ENCODE assay signal across 18 cellular contexts in the genomic region with DNA sequence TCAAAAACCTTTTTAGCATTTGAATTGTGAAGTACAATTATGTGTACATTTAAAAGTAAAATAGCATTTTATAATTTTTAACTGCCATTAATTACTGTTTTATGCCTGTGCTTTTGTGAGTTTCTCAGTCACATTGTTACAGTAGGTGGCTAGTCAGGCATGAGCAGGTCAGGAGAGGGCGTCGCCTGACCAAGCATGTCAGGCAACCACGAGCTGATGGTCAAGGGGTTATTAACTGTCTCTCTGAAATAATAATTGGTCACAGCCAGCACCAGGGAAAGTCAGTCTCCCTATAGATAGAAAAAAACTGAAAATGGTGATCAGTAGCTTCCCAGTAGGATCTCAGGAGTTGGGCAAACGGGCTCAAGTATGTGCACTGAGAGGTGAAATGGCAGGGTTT. TPM values are rescaled to one million over a fixed set of nuclear protein-coding genes. Genes with fewer than 3 reads are reported as not detected.
DNase-seq lines count a peak whose midpoint lies in the region; ATAC-seq and TF ChIP-seq lines count a peak whose summit lies in the region.
"Had no signal": no experiment of that assay in that cellular context is flagged by ENCODE, and none has a peak within 500 bp of the region (broad histone marks: within the 10 kb centered on the region; RNA-seq: fewer than 3 reads in every experiment).

No MANE protein-coding gene starts in this region.

- DNase-seq in DMS79 treated with DMSO at 0.1 percent for 48 hours (lab: John Stamatoyannopoulos, UW) = peak; percentile 18
- no peak for DNase-seq in DMS79 (lab: John Stamatoyannopoulos, UW)
- DNase-seq in WTC11 (ENCODE audit: low spot score) = no peak
- DNase-seq in left kidney (ENCODE audit: low read depth, low spot score) = peak; percentile 62
- DNase-seq in SHP77 treated with DMSO at 0.1 percent for 48 hours (lab: John Stamatoyannopoulos, UW) = no peak
- DNase-seq in AG08395 (ENCODE audit: low spot score) = no peak
- DNase-seq in GM10248 (ENCODE audit: extremely low spot score) = no peak
- DNase-seq: 8988T; CD4-positive, alpha-beta memory T cell; DND-41; HFFc6; NCI-H187; NCI-H2107; NCI-H510A; NCI-H774; SIG-M5 had no signal

- peaks cover 5% of the 10 kb centered on the region; the same call in 1 of the 2 replicates for H3K9me3 Mint-ChIP-seq in WTC11
- H3K9me3 Mint-ChIP-seq: HFFc6; T-helper 1 cell treated with Interleukin-12 subunit alpha and Interleukin-12 subunit beta and Interleukin-4 antibody, amounts not matched to agents 30 μg/mL and 1 μg/mL, for 36 hours had no signal

- H3K4me3 Mint-ChIP-seq in WTC11 = no peak overlapping the region
- H3K4me3 Mint-ChIP-seq: CD4-positive, alpha-beta memory T cell; HFFc6; T-helper 1 cell treated with Interleukin-12 subunit alpha and Interleukin-12 subunit beta and Interleukin-4 antibody, amounts not matched to agents 30 μg/mL and 1 μg/mL, for 36 hours had no signal

- H3K4me1 Mint-ChIP-seq in WTC11 = peaks cover 36% of the 10 kb centered on the region
- H3K4me1 Mint-ChIP-seq: CD4-positive, alpha-beta memory T cell had no signal

- CTCF ChIA-PET in WTC11 (lab: Charles Lee) (no interaction called here), GM10248 (lab: Yijun Ruan, JAX) (interaction anchor here (0.6 to 1.3 kb wide), 2 partner anchors 9 to 18 kb away, joined by 3 read pairs; no protein-coding TSS in a partner anchor)

- no peaks in the 10 kb centered on the region for H3K27me3 Mint-ChIP-seq in WTC11 (ENCODE audit: low read depth)
- H3K27me3 Mint-ChIP-seq: CD4-positive, alpha-beta memory T cell had no signal

- POLR2A ChIA-PET in WTC11 (lab: Charles Lee) (no interaction called here), GM10248 (lab: Yijun Ruan, JAX) (no interaction called here)

- H3K27ac Mint-ChIP-seq in WTC11 = no peak overlapping the region
- H3K27ac Mint-ChIP-seq: CD4-positive, alpha-beta memory T cell; HFFc6; T-helper 1 cell treated with Interleukin-12 subunit alpha and Interleukin-12 subunit beta and Interleukin-4 antibody, amounts not matched to agents 30 μg/mL and 1 μg/mL, for 36 hours had no signal

- H3K36me3 Mint-ChIP-seq in WTC11 = no peaks in the 10 kb centered on the region

- no peak for TF ChIP-seq CTCF in WTC11 (IDR thresholded peaks at IDR 0.05)
- no peak for TF ChIP-seq CTCF in GM10248 (IDR thresholded peaks at IDR 0.05; ENCODE audit: control extremely low read depth, extremely low read depth, low read depth, missing control alignments)

- ATAC-seq in WTC11 = peak; percentile 36; the same call in 1 of the 2 replicates
- no peak for ATAC-seq in GM21723 (IDR thresholded peaks at IDR 0.05; ENCODE audit: unreplicated experiment)

TF ChIP-seq in WTC11, 78 proteins besides CTCF, POLR2A, EP300 and RAD21 (continues in another document):
- TF ChIP-seq, protein P1, sequence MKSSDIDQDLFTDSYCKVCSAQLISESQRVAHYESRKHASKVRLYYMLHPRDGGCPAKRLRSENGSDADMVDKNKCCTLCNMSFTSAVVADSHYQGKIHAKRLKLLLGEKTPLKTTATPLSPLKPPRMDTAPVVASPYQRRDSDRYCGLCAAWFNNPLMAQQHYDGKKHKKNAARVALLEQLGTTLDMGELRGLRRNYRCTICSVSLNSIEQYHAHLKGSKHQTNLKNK (CRISPR knock-in tag; IDR thresholded peaks at IDR 0.05) = no peak
- TF ChIP-seq FOXJ3 (CRISPR knock-in tag; IDR thresholded peaks at IDR 0.05; ENCODE audit: borderline replicate concordance) (no peak), EMX1 (CRISPR knock-in tag; IDR thresholded peaks at IDR 0.05) (no peak), ETV6 (CRISPR knock-in tag; IDR thresholded peaks at IDR 0.05) (no peak), TEAD1 (CRISPR knock-in tag; IDR thresholded peaks at IDR 0.05) (no peak), TEAD4 (CRISPR knock-in tag; IDR thresholded peaks at IDR 0.05) (no peak), JAZF1 (CRISPR knock-in tag; IDR thresholded peaks at IDR 0.05) (no peak), GTF2I (CRISPR knock-in tag; conservative IDR thresholded peaks at IDR 0.05) (no peak), NR2C2 (CRISPR knock-in tag; IDR thresholded peaks at IDR 0.05) (no peak), ELF4 (CRISPR knock-in tag; IDR thresholded peaks at IDR 0.05; ENCODE audit: low read depth) (no peak), JUN (CRISPR knock-in tag; IDR thresholded peaks at IDR 0.05) (no peak)
- TF ChIP-seq, protein P2, sequence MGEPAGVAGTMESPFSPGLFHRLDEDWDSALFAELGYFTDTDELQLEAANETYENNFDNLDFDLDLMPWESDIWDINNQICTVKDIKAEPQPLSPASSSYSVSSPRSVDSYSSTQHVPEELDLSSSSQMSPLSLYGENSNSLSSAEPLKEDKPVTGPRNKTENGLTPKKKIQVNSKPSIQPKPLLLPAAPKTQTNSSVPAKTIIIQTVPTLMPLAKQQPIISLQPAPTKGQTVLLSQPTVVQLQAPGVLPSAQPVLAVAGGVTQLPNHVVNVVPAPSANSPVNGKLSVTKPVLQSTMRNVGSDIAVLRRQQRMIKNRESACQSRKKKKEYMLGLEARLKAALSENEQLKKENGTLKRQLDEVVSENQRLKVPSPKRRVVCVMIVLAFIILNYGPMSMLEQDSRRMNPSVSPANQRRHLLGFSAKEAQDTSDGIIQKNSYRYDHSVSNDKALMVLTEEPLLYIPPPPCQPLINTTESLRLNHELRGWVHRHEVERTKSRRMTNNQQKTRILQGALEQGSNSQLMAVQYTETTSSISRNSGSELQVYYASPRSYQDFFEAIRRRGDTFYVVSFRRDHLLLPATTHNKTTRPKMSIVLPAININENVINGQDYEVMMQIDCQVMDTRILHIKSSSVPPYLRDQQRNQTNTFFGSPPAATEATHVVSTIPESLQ (CRISPR knock-in tag; IDR thresholded peaks at IDR 0.05) = no peak
- TF ChIP-seq, protein P3, sequence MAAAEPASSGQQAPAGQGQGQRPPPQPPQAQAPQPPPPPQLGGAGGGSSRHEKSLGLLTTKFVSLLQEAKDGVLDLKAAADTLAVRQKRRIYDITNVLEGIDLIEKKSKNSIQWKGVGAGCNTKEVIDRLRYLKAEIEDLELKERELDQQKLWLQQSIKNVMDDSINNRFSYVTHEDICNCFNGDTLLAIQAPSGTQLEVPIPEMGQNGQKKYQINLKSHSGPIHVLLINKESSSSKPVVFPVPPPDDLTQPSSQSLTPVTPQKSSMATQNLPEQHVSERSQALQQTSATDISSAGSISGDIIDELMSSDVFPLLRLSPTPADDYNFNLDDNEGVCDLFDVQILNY (CRISPR knock-in tag; IDR thresholded peaks at IDR 0.05) = no peak
- TF ChIP-seq, protein P4, sequence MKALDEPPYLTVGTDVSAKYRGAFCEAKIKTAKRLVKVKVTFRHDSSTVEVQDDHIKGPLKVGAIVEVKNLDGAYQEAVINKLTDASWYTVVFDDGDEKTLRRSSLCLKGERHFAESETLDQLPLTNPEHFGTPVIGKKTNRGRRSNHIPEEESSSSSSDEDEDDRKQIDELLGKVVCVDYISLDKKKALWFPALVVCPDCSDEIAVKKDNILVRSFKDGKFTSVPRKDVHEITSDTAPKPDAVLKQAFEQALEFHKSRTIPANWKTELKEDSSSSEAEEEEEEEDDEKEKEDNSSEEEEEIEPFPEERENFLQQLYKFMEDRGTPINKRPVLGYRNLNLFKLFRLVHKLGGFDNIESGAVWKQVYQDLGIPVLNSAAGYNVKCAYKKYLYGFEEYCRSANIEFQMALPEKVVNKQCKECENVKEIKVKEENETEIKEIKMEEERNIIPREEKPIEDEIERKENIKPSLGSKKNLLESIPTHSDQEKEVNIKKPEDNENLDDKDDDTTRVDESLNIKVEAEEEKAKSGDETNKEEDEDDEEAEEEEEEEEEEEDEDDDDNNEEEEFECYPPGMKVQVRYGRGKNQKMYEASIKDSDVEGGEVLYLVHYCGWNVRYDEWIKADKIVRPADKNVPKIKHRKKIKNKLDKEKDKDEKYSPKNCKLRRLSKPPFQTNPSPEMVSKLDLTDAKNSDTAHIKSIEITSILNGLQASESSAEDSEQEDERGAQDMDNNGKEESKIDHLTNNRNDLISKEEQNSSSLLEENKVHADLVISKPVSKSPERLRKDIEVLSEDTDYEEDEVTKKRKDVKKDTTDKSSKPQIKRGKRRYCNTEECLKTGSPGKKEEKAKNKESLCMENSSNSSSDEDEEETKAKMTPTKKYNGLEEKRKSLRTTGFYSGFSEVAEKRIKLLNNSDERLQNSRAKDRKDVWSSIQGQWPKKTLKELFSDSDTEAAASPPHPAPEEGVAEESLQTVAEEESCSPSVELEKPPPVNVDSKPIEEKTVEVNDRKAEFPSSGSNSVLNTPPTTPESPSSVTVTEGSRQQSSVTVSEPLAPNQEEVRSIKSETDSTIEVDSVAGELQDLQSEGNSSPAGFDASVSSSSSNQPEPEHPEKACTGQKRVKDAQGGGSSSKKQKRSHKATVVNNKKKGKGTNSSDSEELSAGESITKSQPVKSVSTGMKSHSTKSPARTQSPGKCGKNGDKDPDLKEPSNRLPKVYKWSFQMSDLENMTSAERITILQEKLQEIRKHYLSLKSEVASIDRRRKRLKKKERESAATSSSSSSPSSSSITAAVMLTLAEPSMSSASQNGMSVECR (CRISPR knock-in tag; IDR thresholded peaks at IDR 0.05; ENCODE audit: borderline replicate concordance) = no peak
- TF ChIP-seq, protein P5, sequence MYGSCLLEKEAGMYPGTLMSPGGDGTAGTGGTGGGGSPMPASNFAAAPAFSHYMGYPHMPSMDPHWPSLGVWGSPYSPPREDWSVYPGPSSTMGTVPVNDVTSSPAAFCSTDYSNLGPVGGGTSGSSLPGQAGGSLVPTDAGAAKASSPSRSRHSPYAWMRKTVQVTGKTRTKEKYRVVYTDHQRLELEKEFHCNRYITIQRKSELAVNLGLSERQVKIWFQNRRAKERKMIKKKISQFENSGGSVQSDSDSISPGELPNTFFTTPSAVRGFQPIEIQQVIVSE (CRISPR knock-in tag; IDR thresholded peaks at IDR 0.05; ENCODE audit: borderline replicate concordance) = no peak
- TF ChIP-seq, protein P6, sequence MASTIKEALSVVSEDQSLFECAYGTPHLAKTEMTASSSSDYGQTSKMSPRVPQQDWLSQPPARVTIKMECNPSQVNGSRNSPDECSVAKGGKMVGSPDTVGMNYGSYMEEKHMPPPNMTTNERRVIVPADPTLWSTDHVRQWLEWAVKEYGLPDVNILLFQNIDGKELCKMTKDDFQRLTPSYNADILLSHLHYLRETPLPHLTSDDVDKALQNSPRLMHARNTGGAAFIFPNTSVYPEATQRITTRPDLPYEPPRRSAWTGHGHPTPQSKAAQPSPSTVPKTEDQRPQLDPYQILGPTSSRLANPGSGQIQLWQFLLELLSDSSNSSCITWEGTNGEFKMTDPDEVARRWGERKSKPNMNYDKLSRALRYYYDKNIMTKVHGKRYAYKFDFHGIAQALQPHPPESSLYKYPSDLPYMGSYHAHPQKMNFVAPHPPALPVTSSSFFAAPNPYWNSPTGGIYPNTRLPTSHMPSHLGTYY (CRISPR knock-in tag; IDR thresholded peaks at IDR 0.05) = no peak

RNA-seq across cellular contexts. Expression of a gene that starts 19.4 kb away (rescaled TPM):
- 0.82 to 1.0 TPM (median 0.98 TPM) in 3 replicates for total RNA-seq in WTC11 (2021)

RNA-seq across cellular contexts. Expression of a gene that starts 53.2 kb away (rescaled TPM):
- total RNA-seq in WTC11 (2021) = 48.3 to 57.1 TPM (median 52.8 TPM) in 3 replicates

Comparison
In these comparisons a context has a peak if more than half of its experiments do, and no peak if none do; other contexts are left out.
1. DNase-seq: peak in DMS79 treated with DMSO at 0.1 percent for 48 hours (single experiment) and left kidney (single experiment); none in DMS79 (single experiment), WTC11 (single experiment), SHP77 treated with DMSO at 0.1 percent for 48 hours (single experiment), AG08395 (single experiment) and GM10248 (single experiment).